In genomic region chr3:9791790-9792404, GRCh38 we compare ENCODE assay signal across 8 cellular contexts. TPM values are rescaled to one million over a fixed set of nuclear protein-coding genes. Genes with fewer than 3 reads are reported as not detected.
A peak's percentile ranks its signal among the peaks of the same experiment; 100 is the strongest.
DNase-seq lines count a peak whose midpoint lies in the region; ATAC-seq and TF ChIP-seq lines count a peak whose summit lies in the region.

No MANE protein-coding gene starts in this region.

- H3K27me3 ChIP-seq in GM06990 (replicated peaks; ENCODE audit: control insufficient read depth, insufficient read depth, low read length) (no peaks in the 10 kb centered on the region), Panc1 (ENCODE audit: control insufficient read depth, insufficient read depth, low read length) (no peaks in the 10 kb centered on the region), esophagus muscularis mucosa (no peaks in the 10 kb centered on the region), prostate gland (replicated peaks; ENCODE audit: insufficient read depth) (no peaks in the 10 kb centered on the region)

- TSS peak; percentile 88 for BruUV-seq in Panc1 (replicated peaks; lab: Mats Ljungman, UMichigan)

- intact Hi-C loops in Panc1 (cut with micrococcal nuclease; ENCODE audit: unreplicated experiment) (no loop called here), esophagus muscularis mucosa (cut with DNase I) (loop anchor here (2.0 to 5.0 kb wide), 3 partner anchors 17 to 75 kb away; no protein-coding TSS in a partner anchor), prostate gland (cut with DNase I) (loop anchor here (1.0 kb wide), 1 partner anchor 43 kb away; the partner anchor contains the start of gene OGG1)

- DNase-seq in GM06990 (ENCODE audit: extremely low read depth, insufficient read length) = no peak
- no peak for DNase-seq in Panc1 (ENCODE audit: low read depth, low spot score)
- no peak for DNase-seq in esophagus muscularis mucosa (ENCODE audit: extremely low spot score)
- no peak for DNase-seq in prostate gland (ENCODE audit: low spot score)
- no peak for DNase-seq in MV-4-11 (lab: John Stamatoyannopoulos, UW)
- no peak for DNase-seq in germinal center (ENCODE audit: low spot score)
- no peak for DNase-seq in globus pallidus (ENCODE audit: low spot score)
- DNase-seq in effector CD4-positive, alpha-beta T cell = no peak

- in situ Hi-C loops in Panc1 (cut with HindIII; ENCODE audit: low pct_unique_long_range_greater_than_20kb, low sequenced_read_pairs) = no loop called here

- CTCF ChIA-PET in Panc1 (lab: Charles Lee) = no interaction called here

- TF ChIP-seq EP300 in esophagus muscularis mucosa (IDR thresholded peaks at IDR 0.05) = no peak

- H3K36me3 ChIP-seq in GM06990 (ENCODE audit: control insufficient read depth, insufficient read depth, low read length) = peaks cover 19% of the 10 kb centered on the region
- peaks cover 3% of the 10 kb centered on the region; the same call in 1 of the 2 replicates for H3K36me3 ChIP-seq in Panc1 (ENCODE audit: control insufficient read depth, insufficient read depth, low read length)
- peaks cover 22 to 58% (median 39%) of the 10 kb centered on the region in 4 donors for H3K36me3 ChIP-seq in esophagus muscularis mucosa
- peaks cover 8% of the 10 kb centered on the region in 2 donors for H3K36me3 ChIP-seq in prostate gland

- peak overlapping the region; percentile 98 for H3K27ac ChIP-seq in Panc1 (ENCODE audit: low read length)
- H3K27ac ChIP-seq in esophagus muscularis mucosa (replicated peaks in 1 of 4) = peak overlapping the region; percentile 94 to 98 (median 97)
- H3K27ac ChIP-seq in prostate gland = peak overlapping the region; percentile 95 to 96

- H3K9me3 ChIP-seq in Panc1 (ENCODE audit: control insufficient read depth, insufficient read depth, low read depth, low read length) = no peaks in the 10 kb centered on the region
- H3K9me3 ChIP-seq in esophagus muscularis mucosa = no peaks in the 10 kb centered on the region
- no peaks in the 10 kb centered on the region for H3K9me3 ChIP-seq in prostate gland

- 16% methylated on average over 12 of the region's 14 CpGs for WGBS in esophagus muscularis mucosa
- 14% methylated on average over 14 of the region's 14 CpGs for WGBS in prostate gland

- POLR2A ChIA-PET in Panc1 (lab: Charles Lee) = interaction anchor here (0.7 to 1.0 kb wide), 2 partner anchors 203 to 287 kb away, joined by 3 read pairs; no protein-coding TSS in a partner anchor

- ATAC-seq in Panc1 = no peak

- no peak for TF ChIP-seq POLR2A in esophagus muscularis mucosa (IDR thresholded peaks at IDR 0.05; ENCODE audit: low read depth)
- TF ChIP-seq POLR2A in prostate gland (IDR thresholded peaks at IDR 0.05) = no peak

- H3K4me3 ChIP-seq in GM06990 (replicated peaks; ENCODE audit: low read depth, low read length) (peak overlapping the region; percentile 86), Panc1 (ENCODE audit: low read depth in 2 of 2, low read length in 2 of 2) (peak overlapping the region; percentile 86 to 87), esophagus muscularis mucosa (peak overlapping the region; percentile 74 to 96 (median 92)), prostate gland (peak overlapping the region; percentile 92 to 97)

- TF ChIP-seq CTCF in GM06990 (IDR thresholded peaks at IDR 0.05; ENCODE audit: insufficient read depth, low read length, poor library complexity, severe bottlenecking) (no peak), Panc1 (IDR thresholded peaks at IDR 0.05) (no peak), esophagus muscularis mucosa (IDR thresholded peaks at IDR 0.05) (no peak), prostate gland (IDR thresholded peaks at IDR 0.05) (no peak)

- H3K4me1 ChIP-seq in Panc1 (ENCODE audit: control insufficient read depth, insufficient read depth, low read length) = peaks cover 7% of the 10 kb centered on the region
- H3K4me1 ChIP-seq in esophagus muscularis mucosa = peaks cover 22 to 54% (median 50%) of the 10 kb centered on the region in 4 donors
- H3K4me1 ChIP-seq in prostate gland (replicated peaks) = no peaks in the 10 kb centered on the region

RNA-seq across cellular contexts. Expression of gene TADA3, which starts 0.4 kb away (rescaled TPM):
- total RNA-seq in Panc1 (2021; ENCODE audit: unreplicated experiment) (61.3 TPM), esophagus muscularis mucosa (10 to 100 TPM; 64.4 to 80.9 (median 74.6) TPM), prostate gland (100 to 1,000 TPM; 130 to 131 TPM)
- polyA plus RNA-seq in Panc1 (2012; ENCODE audit: insufficient read length) = 94.0 TPM

RNA-seq across cellular contexts. Expression of gene ARPC4, which starts 1.0 kb away (rescaled TPM):
- total RNA-seq in Panc1 (2021; ENCODE audit: unreplicated experiment) (117 TPM), esophagus muscularis mucosa (100 to 1,000 TPM; 129 to 191 (median 164) TPM), prostate gland (100 to 1,000 TPM; 121 to 152 TPM)
- 128 TPM for polyA plus RNA-seq in Panc1 (2012; ENCODE audit: insufficient read length)

RNA-seq across cellular contexts. Expression of gene TTLL3, which starts 18.2 kb away (rescaled TPM):
- 15.7 TPM for total RNA-seq in Panc1 (2021; ENCODE audit: unreplicated experiment)
- polyA plus RNA-seq in Panc1 (2012; ENCODE audit: insufficient read length) = 10.0 TPM
- 10 to 100 TPM; 15.5 to 56.5 (median 25.6) TPM for total RNA-seq in esophagus muscularis mucosa
- total RNA-seq in prostate gland = 10 to 100 TPM; 40.7 to 69.0 TPM

RNA-seq across cellular contexts. Expression of gene CAMK1, which starts 22.1 kb away (rescaled TPM):
- total RNA-seq in Panc1 (2021; ENCODE audit: unreplicated experiment) (9.7 TPM), esophagus muscularis mucosa (10 to 100 TPM; 53.6 to 78.9 (median 70.2) TPM), prostate gland (100 to 1,000 TPM in 1 of 2 donors, 10 to 100 TPM in 1; 74.4 to 167 TPM)
- polyA plus RNA-seq in Panc1 (2012; ENCODE audit: insufficient read length) = 21.1 TPM

RNA-seq across cellular contexts. Expression of gene OGG1, which starts 42.1 kb away (rescaled TPM):
- total RNA-seq in Panc1 (2021; ENCODE audit: unreplicated experiment) (32.5 TPM), esophagus muscularis mucosa (10 to 100 TPM; 18.6 to 28.3 (median 24.9) TPM), prostate gland (10 to 100 TPM; 22.6 to 38.2 TPM)
- polyA plus RNA-seq in Panc1 (2012; ENCODE audit: insufficient read length) = 24.6 TPM
